Comparison of ENCODE assay signal across 1 cellular context in genomic region chr11:14577835-14578529, GRCh38.
TF ChIP-seq lines count a peak whose summit lies in the region.

No MANE protein-coding gene starts in this region.

TF ChIP-seq in endothelial cell of umbilical vein, 7 proteins besides CTCF, POLR2A, EP300 and RAD21 (continued from another document):
- TF ChIP-seq MAX (IDR thresholded peaks at IDR 0.05; ENCODE audit: insufficient read depth, insufficient read length) (no peak), MYC (IDR thresholded peaks at IDR 0.05; ENCODE audit: low read depth, low read length) (no peak), GATA2 (IDR thresholded peaks at IDR 0.05; ENCODE audit: insufficient read depth, insufficient read length, low read depth, low read length) (no peak), JUN (IDR thresholded peaks at IDR 0.05; ENCODE audit: borderline replicate concordance, insufficient read depth, insufficient read length, low read depth) (no peak)
